8 cellular contexts compared by ENCODE assay signal in genomic region chr20:44475372-44475693, GRCh38. TPM values are rescaled to one million over a fixed set of nuclear protein-coding genes. Genes with fewer than 3 reads are reported as not detected.
DNase-seq lines count a peak whose midpoint lies in the region; ATAC-seq, FAIRE-seq and TF ChIP-seq lines count a peak whose summit lies in the region.

No MANE protein-coding gene starts in this region.

- FAIRE-seq in H54 (lab: Jason Lieb, UNC): no peak

- TF ChIP-seq POLR2A in H54 (IDR thresholded peaks at IDR 0.05; ENCODE audit: low read depth, low read length): no peak

- H3K4me3 ChIP-seq in GM12864 (ENCODE audit: low read depth, low read length) (peak overlapping the region; percentile 88), fibroblast of pulmonary artery (replicated peaks; ENCODE audit: low read depth, low read length) (peak overlapping the region; percentile 88), retinal pigment epithelial cell (ENCODE audit: low read length) (peak overlapping the region; percentile 92)

- no peak for ATAC-seq in omental fat pad (ENCODE audit: low FRiP score)

- TF ChIP-seq CTCF in GM12864 (IDR thresholded peaks at IDR 0.05; ENCODE audit: low read depth, low read length, missing control alignments) (no peak), fibroblast of pulmonary artery (IDR thresholded peaks at IDR 0.05; ENCODE audit: low read length, missing control alignments) (no peak), retinal pigment epithelial cell (conservative IDR thresholded peaks at IDR 0.05; ENCODE audit: low read depth, low read length) (no peak), omental fat pad (IDR thresholded peaks at IDR 0.05) (no peak)

- DNase-seq in GM12864 (ENCODE audit: low read depth) (no peak), SK-N-DZ (ENCODE audit: low spot score) (peak; percentile 22), fibroblast of pulmonary artery (ENCODE audit: low read depth) (no peak), retinal pigment epithelial cell (ENCODE audit: low read depth) (no peak), H54 (ENCODE audit: insufficient read length, low spot score) (no peak), omental fat pad (ENCODE audit: low spot score) (no peak)
- no peak for DNase-seq in NK-92 treated with Interleukin-12 subunit alpha and Interleukin-12 subunit beta, amount 100 ng/mL, for 24 hours (lab: John Stamatoyannopoulos, UW)
- DNase-seq in stimulated activated naive CD4-positive, alpha-beta T cell (lab: John Stamatoyannopoulos, UW): no peak

RNA-seq across cellular contexts. Expression of gene TTPAL, which starts 0.3 kb away (rescaled TPM):
- 6.0 and 7.7 TPM in 2 replicates for polyA plus RNA-seq in SK-N-DZ (2014; cell fraction: cytosol; rRNA removed)
- polyA plus RNA-seq in SK-N-DZ (2014; cell fraction: nucleus; rRNA removed): 3.3 and 7.7 TPM in 2 replicates
- total RNA-seq in omental fat pad: 10 to 100 TPM; 14.5 to 40.8 (median 23.6) TPM

RNA-seq across cellular contexts. Expression of gene SERINC3, which starts 46.5 kb away (rescaled TPM):
- 36.5 and 36.8 TPM in 2 replicates for polyA plus RNA-seq in SK-N-DZ (2014; cell fraction: cytosol; rRNA removed)
- polyA plus RNA-seq in SK-N-DZ (2014; cell fraction: nucleus; rRNA removed): 16.3 and 19.1 TPM in 2 replicates
- total RNA-seq in omental fat pad: 100 to 1,000 TPM; 102 to 157 (median 121) TPM
